In genomic region chr10:100427374-100427773, GRCh38 we compare ENCODE assay signal across 7 cellular contexts. TPM values are rescaled to one million over a fixed set of nuclear protein-coding genes. Genes with fewer than 3 reads are reported as not detected.
"Had no signal": no experiment of that assay in that cellular context is flagged by ENCODE, and none has a peak within 500 bp of the region (broad histone marks: within the 10 kb centered on the region; RNA-seq: fewer than 3 reads in every experiment).

No MANE protein-coding gene starts in this region.

- ATAC-seq: HepG2, K562 had no signal

- H3K27ac ChIP-seq: HL-60 had no signal

- H3K4me3 ChIP-seq: K562 had no signal

- DNase-seq: IMR-90, KBM-7, KG1 had no signal

RNA-seq across cellular contexts. Expression of gene WNT8B, which starts 35.4 kb away (rescaled TPM):
- polyA plus RNA-seq: IgD-negative memory B cell, K562 had no signal
